ENCODE assay signal across 13 cellular contexts in genomic region chr9:96186601-96187011, GRCh38.
DNase-seq lines count a peak whose midpoint lies in the region; ATAC-seq and TF ChIP-seq lines count a peak whose summit lies in the region.
"Had no signal": no experiment of that assay in that cellular context is flagged by ENCODE, and none has a peak within 500 bp of the region (broad histone marks: within the 10 kb centered on the region; RNA-seq: fewer than 3 reads in every experiment).

No MANE protein-coding gene starts in this region.

- H3K4me3 ChIP-seq in left ventricle myocardium inferior (no peak overlapping the region), vagina (peak overlapping the region; percentile 13 to 29), right lobe of liver (no peak overlapping the region)
- H3K4me3 ChIP-seq: A549 had no signal

- H3K27ac ChIP-seq in left ventricle myocardium inferior (replicated peaks) = no peak overlapping the region
- H3K27ac ChIP-seq in foreskin keratinocyte = no peak overlapping the region
- peak overlapping the region; percentile 12 for H3K27ac ChIP-seq in vagina
- no peak overlapping the region for H3K27ac ChIP-seq in right lobe of liver
- H3K27ac ChIP-seq: A549 had no signal

- peaks cover 45% of the 10 kb centered on the region for H3K27me3 Mint-ChIP-seq in nephron progenitor cell (ENCODE audit: low read depth, poor library complexity)

- 10% methylated on average over 7 of the region's 18 CpGs for WGBS in right lobe of liver (ENCODE audit: insufficient coverage, low coverage, low lambda C conversion rate, missing lambda C conversion rate)

- H3K36me3 ChIP-seq in left ventricle myocardium inferior (no peaks in the 10 kb centered on the region), vagina (no peaks in the 10 kb centered on the region), right lobe of liver (no peaks in the 10 kb centered on the region)

- peaks cover 13% of the 10 kb centered on the region for H3K36me3 Mint-ChIP-seq in nephron progenitor cell (ENCODE audit: low read depth)
- H3K36me3 Mint-ChIP-seq: IgD-negative memory B cell had no signal

- H3K27ac Mint-ChIP-seq in nephron progenitor cell = no peak overlapping the region
- H3K27ac Mint-ChIP-seq: IgD-negative memory B cell; T-helper 1 cell treated with Interleukin-12 subunit alpha and Interleukin-12 subunit beta and Interleukin-4 antibody, amounts not matched to agents 30 μg/mL and 1 μg/mL, for 36 hours had no signal

- intact Hi-C loops in Right ventricle myocardium inferior (cut with DNase I) (no loop called here), left ventricle myocardium inferior (cut with micrococcal nuclease) (no loop called here), vagina (cut with DNase I) (no loop called here), right lobe of liver (cut with DNase I) (no loop called here)

- H3K4me1 ChIP-seq in left ventricle myocardium inferior (no peaks in the 10 kb centered on the region), foreskin keratinocyte (no peaks in the 10 kb centered on the region), vagina (peaks cover 9% of the 10 kb centered on the region), right lobe of liver (no peaks in the 10 kb centered on the region)
- H3K4me1 ChIP-seq: A549 had no signal

- ATAC-seq in Right ventricle myocardium inferior = peak; percentile 44
- ATAC-seq in foreskin keratinocyte = peak; percentile 81
- no peak for ATAC-seq in GM18870 (IDR thresholded peaks at IDR 0.05; ENCODE audit: unreplicated experiment)
- no peak for ATAC-seq in right lobe of liver
- ATAC-seq: A549 had no signal

- H3K27me3 ChIP-seq in left ventricle myocardium inferior (ENCODE audit: low read depth) (peaks cover 55% of the 10 kb centered on the region), foreskin keratinocyte (peaks cover 30% of the 10 kb centered on the region), vagina (no peaks in the 10 kb centered on the region), right lobe of liver (no peaks in the 10 kb centered on the region)

- TF ChIP-seq CTCF in left ventricle myocardium inferior (IDR thresholded peaks at IDR 0.05; ENCODE audit: borderline replicate concordance) (no peak), foreskin keratinocyte (conservative IDR thresholded peaks at IDR 0.05) (no peak), nephron progenitor cell (IDR thresholded peaks at IDR 0.05) (no peak), vagina (IDR thresholded peaks at IDR 0.05) (no peak), right lobe of liver (IDR thresholded peaks at IDR 0.05) (no peak)

- H3K9me3 ChIP-seq in left ventricle myocardium inferior (replicated peaks) (peaks cover 37% of the 10 kb centered on the region), vagina (peaks cover 5% of the 10 kb centered on the region), right lobe of liver (peaks cover 0 to 4% (median 0%) of the 10 kb centered on the region in 4 donors)

- H3K9me3 Mint-ChIP-seq in nephron progenitor cell = peaks cover 49% of the 10 kb centered on the region

- no peak for TF ChIP-seq POLR2A in vagina (IDR thresholded peaks at IDR 0.05)
- no peak for TF ChIP-seq POLR2A in right lobe of liver (IDR thresholded peaks at IDR 0.05)

- DNase-seq in Right ventricle myocardium inferior (ENCODE audit: missing footprints) (no peak), left ventricle myocardium inferior (no peak), foreskin keratinocyte (peak in 1 of 2 donors; percentile 33), nephron progenitor cell (peak; percentile 73), vagina (ENCODE audit: extremely low spot score in 2 of 2) (no peak), DMS153 (lab: John Stamatoyannopoulos, UW) (no peak), right lobe of liver (no peak)
- DNase-seq: activated CD8-positive, alpha-beta memory T cell treated with anti-CD3 and anti-CD28 coated beads, Interleukin-2, amount 50 U/mL, for 48 hours; NCI-H446 treated with DMSO at 0.1 percent for 48 hours had no signal

- peaks cover 37% of the 10 kb centered on the region for H3K4me1 Mint-ChIP-seq in nephron progenitor cell
- H3K4me1 Mint-ChIP-seq: IgD-negative memory B cell had no signal

- peak overlapping the region; percentile 63 for H3K4me3 Mint-ChIP-seq in nephron progenitor cell
- H3K4me3 Mint-ChIP-seq: IgD-negative memory B cell; T-helper 1 cell treated with Interleukin-12 subunit alpha and Interleukin-12 subunit beta and Interleukin-4 antibody, amounts not matched to agents 30 μg/mL and 1 μg/mL, for 36 hours had no signal

Comparison
In these comparisons a context has a peak if more than half of its experiments do, and no peak if none do; other contexts are left out.
1. ATAC-seq: peak in Right ventricle myocardium inferior (single experiment) and foreskin keratinocyte (single experiment); none in GM18870 (single experiment) and right lobe of liver (0 of 4).
2. H3K4me3 ChIP-seq: peak in vagina (2 of 2); none in left ventricle myocardium inferior (single experiment) and right lobe of liver (0 of 3).